In the genomic region with DNA sequence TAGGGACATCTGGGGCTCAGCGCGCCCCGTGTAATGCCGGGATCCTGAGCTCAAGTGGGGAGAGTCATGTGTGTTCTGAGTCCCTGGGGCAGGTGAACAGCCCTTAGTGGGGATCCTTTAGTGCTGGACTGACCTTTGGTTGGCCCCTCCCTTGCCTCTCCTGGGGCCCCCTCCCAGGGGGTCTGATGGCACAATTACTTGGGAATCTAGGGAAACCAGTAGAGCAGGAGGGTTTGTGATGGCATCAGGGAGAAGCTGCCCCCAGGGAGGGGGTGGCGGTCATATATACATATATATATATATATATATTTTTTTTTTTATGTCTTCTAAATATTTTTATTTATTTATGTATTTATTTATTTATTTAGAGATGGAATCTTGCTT, we compare ENCODE assay signal across 12 cellular contexts. TPM values are rescaled to one million over a fixed set of nuclear protein-coding genes. Genes with fewer than 3 reads are reported as not detected.
DNase-seq lines count a peak whose midpoint lies in the region; ATAC-seq and TF ChIP-seq lines count a peak whose summit lies in the region.
"Had no signal": no experiment of that assay in that cellular context is flagged by ENCODE, and none has a peak within 500 bp of the region (broad histone marks: within the 10 kb centered on the region; RNA-seq: fewer than 3 reads in every experiment).

Gene MORN3 (minus strand): TSS at position 130 of the 384 bp plus-strand sequence. CDS start 171 bp downstream, outside the sequence.

- no peak within 1 kb of the TSS for H3K4ac ChIP-seq in mesendoderm (ENCODE audit: low read depth, low read length)

- POLR2A ChIA-PET in activated CD4-positive, alpha-beta memory T cell treated with anti-CD3 and anti-CD28 coated beads, Interleukin-2, amount 10 ng/mL, durations not matched to agents 7 days and 5 days (lab: Charles Lee), result interaction anchor here (1.1 to 3.5 kb wide), 7 partner anchors 9 to 135 kb away, joined by 3 to 41 read pairs (median 4); partner anchors contain the start of gene ORAI1

- H3K27ac ChIP-seq in DND-41 (ENCODE audit: low read length) (0 out of 2 replicates have a peak within 1 kb of the TSS, but pooled peaks have one; percentile 33), mesendoderm (ENCODE audit: low read depth, low read length) (no peak within 1 kb of the TSS)
- H3K27ac ChIP-seq: epithelial cell of prostate had no signal

- H3K36me3 ChIP-seq in DND-41 (ENCODE audit: insufficient read depth, low read length) (no peaks in the 10 kb centered on the region), mesendoderm (ENCODE audit: control insufficient read depth, insufficient read depth, low read length) (no peaks in the 10 kb centered on the region)

- no peak within 1 kb of the TSS for H2BK15ac ChIP-seq in mesendoderm (replicated peaks; ENCODE audit: low read depth)

- no peak within 1 kb of the TSS for H3K18ac ChIP-seq in mesendoderm (ENCODE audit: low read length)

- H2AFZ ChIP-seq in DND-41 (ENCODE audit: low read depth, low read length), result no peak within 1 kb of the TSS

- H2BK120ac ChIP-seq in mesendoderm (ENCODE audit: low read depth, low read length), result no peak within 1 kb of the TSS

- CTCF ChIA-PET in activated CD4-positive, alpha-beta memory T cell treated with anti-CD3 and anti-CD28 coated beads, Interleukin-2, amount 10 ng/mL, durations not matched to agents 7 days and 5 days (lab: Charles Lee), result interaction anchor here (1.1 to 8.6 kb wide), 12 partner anchors 10 to 175 kb away, joined by 3 to 80 read pairs (median 6); partner anchors contain the start of genes KDM2B and ORAI1

- ATAC-seq in DND-41 (ENCODE audit: insufficient read depth, low read depth) (no peak), GM19351 (IDR thresholded peaks at IDR 0.05; ENCODE audit: unreplicated experiment) (no peak)

- H3K79me2 ChIP-seq in DND-41 (ENCODE audit: insufficient read depth, low read length), result 0 out of 2 replicates have a peak, but pooled peaks cover 5% of the 10 kb centered on the region
- no peaks in the 10 kb centered on the region for H3K79me2 ChIP-seq in mesendoderm (ENCODE audit: control insufficient read depth, insufficient read depth, low read length)

- TF ChIP-seq CTCF in CD14-positive monocyte (IDR thresholded peaks at IDR 0.05) (no peak), DND-41 (IDR thresholded peaks at IDR 0.05; ENCODE audit: borderline replicate concordance, extremely low read depth, low read length, poor library complexity, severe bottlenecking) (no peak)

- no peak within 1 kb of the TSS for H4K8ac ChIP-seq in mesendoderm (ENCODE audit: low read depth, low read length)

- H3K4me3 Mint-ChIP-seq in CD14-positive monocyte, result no peak within 1 kb of the TSS
- H3K4me3 Mint-ChIP-seq in activated CD4-positive, alpha-beta memory T cell treated with anti-CD3 and anti-CD28 coated beads, Interleukin-2, amount 10 ng/mL, durations not matched to agents 7 days and 5 days, result no peak within 1 kb of the TSS

- no CpG with 5 or more reads among the region's 5 CpGs for WGBS in mesendoderm (ENCODE audit: extremely low coverage, insufficient coverage, low lambda C conversion rate)

- intact Hi-C loops in CD14-positive monocyte (cut with micrococcal nuclease), result loop anchor here in 1 of 2 donors (5.0 kb wide), 1 partner anchor 172 kb away; no protein-coding TSS in a partner anchor

- peak within 1 kb of the TSS; percentile 22 for H3K56ac ChIP-seq in mesendoderm (ENCODE audit: low read length)

- no peak within 1 kb of the TSS; the same call in 1 of the 2 replicates for H3K9ac ChIP-seq in DND-41 (ENCODE audit: low read depth, low read length)
- no peak within 1 kb of the TSS for H3K9ac ChIP-seq in mesendoderm (ENCODE audit: low read length)

- H2BK5ac ChIP-seq in mesendoderm (ENCODE audit: low read length), result no peak within 1 kb of the TSS

- peaks cover 0 to 2% (median 0%) of the 10 kb centered on the region in 7 donors for H3K9me3 Mint-ChIP-seq in CD14-positive monocyte
- no peaks in the 10 kb centered on the region for H3K9me3 Mint-ChIP-seq in activated CD4-positive, alpha-beta memory T cell treated with anti-CD3 and anti-CD28 coated beads, Interleukin-2, amount 10 ng/mL, durations not matched to agents 7 days and 5 days

- H3K4me1 ChIP-seq in DND-41 (ENCODE audit: insufficient read depth, low read length) (peaks cover 28% of the 10 kb centered on the region), mesendoderm (ENCODE audit: control insufficient read depth, low read depth, low read length) (no peaks in the 10 kb centered on the region)

- no peaks in the 10 kb centered on the region for H4K20me1 ChIP-seq in DND-41 (ENCODE audit: insufficient read depth, low read length)

- H4K5ac ChIP-seq in mesendoderm (ENCODE audit: low read length), result no peak within 1 kb of the TSS

- in situ Hi-C loops in G401 (cut with HindIII; ENCODE audit: low sequenced_read_pairs), result no loop called here

- H3K36me3 Mint-ChIP-seq in CD14-positive monocyte, result peaks cover 9 to 15% of the 10 kb centered on the region in 2 donors
- H3K36me3 Mint-ChIP-seq in activated CD4-positive, alpha-beta memory T cell treated with anti-CD3 and anti-CD28 coated beads, Interleukin-2, amount 10 ng/mL, durations not matched to agents 7 days and 5 days (ENCODE audit: low read depth), result peaks cover 10% of the 10 kb centered on the region

- H3K4me2 ChIP-seq in DND-41 (ENCODE audit: insufficient read depth, low read length) (no peak within 1 kb of the TSS), mesendoderm (ENCODE audit: low read length) (no peak within 1 kb of the TSS)

- H3K23ac ChIP-seq in mesendoderm (ENCODE audit: low read length), result no peak within 1 kb of the TSS

- H3K27me3 Mint-ChIP-seq in CD14-positive monocyte (ENCODE audit: low read depth in 3 of 3), result peaks cover 0 to 6% (median 5%) of the 10 kb centered on the region in 3 donors
- no peaks in the 10 kb centered on the region for H3K27me3 Mint-ChIP-seq in activated CD4-positive, alpha-beta memory T cell treated with anti-CD3 and anti-CD28 coated beads, Interleukin-2, amount 10 ng/mL, durations not matched to agents 7 days and 5 days

- H2AK5ac ChIP-seq in mesendoderm (ENCODE audit: low read length), result no peak within 1 kb of the TSS

- no peaks in the 10 kb centered on the region for H3K9me3 ChIP-seq in DND-41 (ENCODE audit: insufficient read depth, low read length, severe bottlenecking)

- H3K79me1 ChIP-seq in mesendoderm (ENCODE audit: low read length), result no peaks in the 10 kb centered on the region

- H3K4me3 ChIP-seq in DND-41 (ENCODE audit: low read depth in 1 of 2, low read length in 2 of 2) (no peak within 1 kb of the TSS), mesendoderm (ENCODE audit: low read length) (no peak within 1 kb of the TSS)
- H3K4me3 ChIP-seq: lung had no signal

- H3K27me3 ChIP-seq in DND-41 (ENCODE audit: insufficient read depth, low read length, poor library complexity), result no peaks in the 10 kb centered on the region
- no peaks in the 10 kb centered on the region for H3K27me3 ChIP-seq in mesendoderm (ENCODE audit: insufficient read depth, low read length, poor library complexity)

- H3K4me1 Mint-ChIP-seq in CD14-positive monocyte, result peaks cover 45% of the 10 kb centered on the region
- H3K4me1 Mint-ChIP-seq in activated CD4-positive, alpha-beta memory T cell treated with anti-CD3 and anti-CD28 coated beads, Interleukin-2, amount 10 ng/mL, durations not matched to agents 7 days and 5 days, result peaks cover 60% of the 10 kb centered on the region

- DNase-seq in CD14-positive monocyte (ENCODE audit: low spot score) (no peak), DND-41 (no peak), mesendoderm (peak; percentile 59), G401 (ENCODE audit: low spot score) (no peak)
- DNase-seq in activated CD4-positive, alpha-beta memory T cell treated with anti-CD3 and anti-CD28 coated beads, Interleukin-2, amount 10 ng/mL, durations not matched to agents 7 days and 5 days, result no peak
- DNase-seq in effector CD8-positive, alpha-beta T cell (lab: John Stamatoyannopoulos, UW), result no peak
- DNase-seq: NCI-H1930, NCI-H524 treated with DMSO at 0.1 percent for 48 hours, retina had no signal

- peak within 1 kb of the TSS in 5 of 7 donors; percentile 60 to 79 (median 61) for H3K27ac Mint-ChIP-seq in CD14-positive monocyte
- peak within 1 kb of the TSS; percentile 100 for H3K27ac Mint-ChIP-seq in activated CD4-positive, alpha-beta memory T cell treated with anti-CD3 and anti-CD28 coated beads, Interleukin-2, amount 10 ng/mL, durations not matched to agents 7 days and 5 days

RNA-seq across cellular contexts. Expression of gene MORN3, which starts in this region (rescaled TPM):
- not detected for polyA plus RNA-seq in CD14-positive monocyte
- 1 to 10 TPM; 3.6 to 4.2 TPM for total RNA-seq in activated CD4-positive, alpha-beta memory T cell treated with anti-CD3 and anti-CD28 coated beads, Interleukin-2, amount 10 ng/mL, durations not matched to agents 7 days and 5 days
- polyA plus RNA-seq in mesendoderm (2013, experiment 1 of 2), result 0.79 TPM
- polyA plus RNA-seq in mesendoderm (2013, experiment 2 of 2), result 0.98 TPM
- 0.41 and 0.80 TPM in 2 replicates for total RNA-seq in G401 (2014; rRNA removed; shearing (Covaris generic))
